Comparison of ENCODE assay signal across 21 cellular contexts in the genomic region with DNA sequence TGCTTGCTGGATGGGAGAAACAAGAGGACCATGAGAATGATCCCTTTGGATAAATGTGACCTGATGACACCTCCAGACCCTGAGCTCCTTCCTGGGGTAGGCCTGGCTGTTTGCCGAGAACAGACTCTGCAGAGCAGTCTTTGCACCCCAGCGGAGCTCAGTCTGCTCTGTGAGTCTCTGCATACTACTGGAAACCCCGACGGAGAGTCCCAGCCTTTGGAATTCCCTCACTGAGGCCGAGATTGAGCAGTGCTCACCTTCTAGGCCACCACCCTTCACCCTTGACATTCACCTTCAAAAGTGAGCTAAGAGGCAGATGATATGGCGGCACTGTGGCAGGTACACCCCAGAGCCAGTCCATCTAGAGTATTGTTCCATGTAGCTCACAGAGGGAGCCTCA.
"Had no signal": no experiment of that assay in that cellular context is flagged by ENCODE, and none has a peak within 500 bp of the region (broad histone marks: within the 10 kb centered on the region; RNA-seq: fewer than 3 reads in every experiment).

No MANE protein-coding gene starts in this region.

- H3K27ac ChIP-seq: HL-60, KMS-11, RWPE1 had no signal

- H3K9me3 Mint-ChIP-seq: IgD-negative memory B cell had no signal

- H3K9me3 ChIP-seq: SK-N-SH had no signal

- H3K36me3 Mint-ChIP-seq: IgD-negative memory B cell had no signal

- H3K4me1 Mint-ChIP-seq: IgD-negative memory B cell had no signal

- H3K4me3 ChIP-seq: K562 had no signal

- DNase-seq: Kasumi-1, MM.1S, NCI-H1105, NCI-H146, NCI-H1694 treated with DMSO at 0.1 percent for 48 hours, NCI-H1930, NCI-H2081, NCI-H2107, NCI-H2227 treated with DMSO at 0.1 percent for 48 hours, NCI-H524, NCI-H526 treated with DMSO at 0.1 percent for 48 hours, NCI-H748 treated with DMSO at 0.1 percent for 48 hours, PC-3, SHP77, SK-N-SH had no signal

- ATAC-seq: K562, Panc1, PC-3 had no signal

- H3K27ac Mint-ChIP-seq: IgD-negative memory B cell had no signal
